8 cellular contexts compared by ENCODE assay signal in the genomic region with DNA sequence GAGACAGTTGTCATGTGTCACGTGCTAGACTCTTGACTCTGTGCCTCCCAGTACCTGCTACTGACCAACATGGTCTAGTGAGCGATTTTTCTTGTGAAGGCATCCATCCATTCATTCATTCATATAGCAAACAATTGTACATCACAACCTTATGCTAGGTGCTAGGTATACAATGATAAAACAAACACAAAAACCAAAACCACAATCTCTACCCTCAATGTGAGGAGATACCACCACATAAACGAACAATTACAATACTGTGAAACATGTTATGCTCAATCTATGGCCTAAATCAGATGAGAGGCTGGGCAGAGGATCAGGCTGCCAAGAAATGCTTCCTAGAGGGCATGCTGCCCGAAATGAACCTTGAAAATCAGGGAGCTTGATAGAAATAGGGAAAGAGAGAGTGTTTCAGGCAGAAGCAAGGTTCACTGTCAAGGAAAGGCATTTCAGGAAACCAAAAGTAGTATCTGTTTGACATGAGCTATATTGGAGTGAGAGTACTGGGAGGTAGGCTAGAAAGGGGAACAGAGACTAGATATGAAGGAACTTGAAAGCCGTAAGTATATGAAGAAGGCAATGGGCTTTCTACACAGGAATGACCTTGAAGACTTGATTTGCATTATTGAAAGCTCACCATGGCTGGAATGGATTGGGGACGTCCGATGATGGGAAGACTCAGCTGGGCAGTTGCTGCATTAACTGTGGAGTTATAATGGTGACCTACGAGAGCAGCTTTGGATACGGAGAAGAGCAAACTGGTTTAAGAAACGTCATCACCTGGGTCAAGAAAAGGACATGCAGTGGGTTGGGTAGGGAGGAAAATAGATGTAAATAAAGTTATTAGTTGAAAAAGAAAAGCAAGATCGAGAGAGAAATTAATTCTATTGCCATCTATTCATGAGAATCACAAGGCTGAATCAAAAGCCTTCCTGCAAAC.
DNase-seq lines count a peak whose midpoint lies in the region; ATAC-seq and TF ChIP-seq lines count a peak whose summit lies in the region.

No MANE protein-coding gene starts in this region.

- no peaks in the 10 kb centered on the region for H3K9me3 ChIP-seq in uterus

- no peak overlapping the region for H3K27ac ChIP-seq in uterus
- H3K27ac ChIP-seq in coronary artery = no peak overlapping the region

- CTCF ChIA-PET in activated CD8-positive, alpha-beta T cell treated with anti-CD3 and anti-CD28 coated beads for 36 hours (lab: Charles Lee) = interaction anchor here (1.1 to 1.8 kb wide), 10 partner anchors 10 to 79 kb away, joined by 3 to 8 read pairs (median 4); no protein-coding TSS in a partner anchor

- H3K27ac Mint-ChIP-seq in activated CD8-positive, alpha-beta T cell treated with anti-CD3 and anti-CD28 coated beads for 36 hours = peak overlapping the region; percentile 78
- H3K27ac Mint-ChIP-seq in effector memory CD8-positive, alpha-beta T cell = peak overlapping the region in 1 of 2 donors; percentile 5

- H3K9me3 Mint-ChIP-seq in activated CD8-positive, alpha-beta T cell treated with anti-CD3 and anti-CD28 coated beads for 36 hours = peaks cover 6% of the 10 kb centered on the region
- no peaks in the 10 kb centered on the region for H3K9me3 Mint-ChIP-seq in effector memory CD8-positive, alpha-beta T cell

- no peak for TF ChIP-seq POLR2A in uterus (IDR thresholded peaks at IDR 0.05)

- peak overlapping the region; percentile 11 for H3K4me3 Mint-ChIP-seq in activated CD8-positive, alpha-beta T cell treated with anti-CD3 and anti-CD28 coated beads for 36 hours
- peak overlapping the region in 1 of 2 donors; percentile 5 for H3K4me3 Mint-ChIP-seq in effector memory CD8-positive, alpha-beta T cell

- H3K4me1 Mint-ChIP-seq in activated CD8-positive, alpha-beta T cell treated with anti-CD3 and anti-CD28 coated beads for 36 hours (ENCODE audit: low read depth) = peaks cover 49% of the 10 kb centered on the region
- H3K4me1 Mint-ChIP-seq in effector memory CD8-positive, alpha-beta T cell (ENCODE audit: low read depth in 2 of 2) = peaks cover 17 to 21% of the 10 kb centered on the region in 2 donors

- intact Hi-C loops in activated CD8-positive, alpha-beta T cell treated with anti-CD3 and anti-CD28 coated beads for 36 hours (cut with micrococcal nuclease) = loop anchor here (5.0 kb wide), 2 partner anchors 67 to 122 kb away; no protein-coding TSS in a partner anchor
- intact Hi-C loops in uterus (cut with DNase I; ENCODE audit: low total_unique reads) = no loop called here

- TF ChIP-seq CTCF in activated CD8-positive, alpha-beta T cell treated with anti-CD3 and anti-CD28 coated beads for 36 hours (IDR thresholded peaks at IDR 0.05) = peak; percentile 4
- TF ChIP-seq CTCF in uterus (IDR thresholded peaks at IDR 0.05) (no peak), coronary artery (IDR thresholded peaks at IDR 0.05) (no peak)

- peak; percentile 37 for DNase-seq in Ammon's horn (ENCODE audit: low spot score)
- no peak for DNase-seq in activated CD8-positive, alpha-beta T cell treated with anti-CD3 and anti-CD28 coated beads for 36 hours
- DNase-seq in effector memory CD8-positive, alpha-beta T cell = no peak
- no peak for DNase-seq in uterus
- no peak for DNase-seq in NCI-H2196 (lab: John Stamatoyannopoulos, UW; ENCODE audit: unreplicated experiment)
- DNase-seq in coronary artery (ENCODE audit: low spot score) = no peak

- H3K36me3 Mint-ChIP-seq in activated CD8-positive, alpha-beta T cell treated with anti-CD3 and anti-CD28 coated beads for 36 hours (ENCODE audit: low read depth) = peaks cover 13% of the 10 kb centered on the region
- no peaks in the 10 kb centered on the region for H3K36me3 Mint-ChIP-seq in effector memory CD8-positive, alpha-beta T cell (ENCODE audit: insufficient read depth)

- ATAC-seq in GM19025 (IDR thresholded peaks at IDR 0.05; ENCODE audit: low read depth, unreplicated experiment) = peak; percentile 78
- peak; percentile 76 for ATAC-seq in HG03039 (IDR thresholded peaks at IDR 0.05; ENCODE audit: unreplicated experiment)
- ATAC-seq in activated CD8-positive, alpha-beta T cell treated with anti-CD3 and anti-CD28 coated beads for 36 hours = no peak
- no peak for ATAC-seq in effector memory CD8-positive, alpha-beta T cell (replicated peaks)

- H3K4me3 ChIP-seq in uterus = no peak overlapping the region
- no peak overlapping the region for H3K4me3 ChIP-seq in coronary artery

- no peaks in the 10 kb centered on the region for H3K27me3 ChIP-seq in uterus

- POLR2A ChIA-PET in activated CD8-positive, alpha-beta T cell treated with anti-CD3 and anti-CD28 coated beads for 36 hours (lab: Charles Lee) = interaction anchor here (0.7 to 3.3 kb wide), 18 partner anchors 12 to 132 kb away, joined by 3 to 14 read pairs (median 3); partner anchors contain the start of gene SERINC5

- H3K4me1 ChIP-seq in uterus = no peaks in the 10 kb centered on the region

- H3K27me3 Mint-ChIP-seq in activated CD8-positive, alpha-beta T cell treated with anti-CD3 and anti-CD28 coated beads for 36 hours = no peaks in the 10 kb centered on the region
- H3K27me3 Mint-ChIP-seq in effector memory CD8-positive, alpha-beta T cell = no peaks in the 10 kb centered on the region

- no peaks in the 10 kb centered on the region for H3K36me3 ChIP-seq in uterus

Comparison
In these comparisons a context has a peak if more than half of its experiments do, and no peak if none do; other contexts are left out.
1. ATAC-seq: peak in GM19025 (single experiment) and HG03039 (single experiment); none in activated CD8-positive, alpha-beta T cell treated with anti-CD3 and anti-CD28 coated beads for 36 hours (single experiment) and effector memory CD8-positive, alpha-beta T cell (single experiment).